9 cellular contexts compared by ENCODE assay signal in genomic region chr17:37844158-37844976, GRCh38.
DNase-seq lines count a peak whose midpoint lies in the region; ATAC-seq and TF ChIP-seq lines count a peak whose summit lies in the region.
"Had no signal": no experiment of that assay in that cellular context is flagged by ENCODE, and none has a peak within 500 bp of the region (broad histone marks: within the 10 kb centered on the region; RNA-seq: fewer than 3 reads in every experiment).

No MANE protein-coding gene starts in this region.

- no peaks in the 10 kb centered on the region for H3K79me2 ChIP-seq in parathyroid adenoma

- H3K9me3 Mint-ChIP-seq in activated T-cell treated with anti-CD3 and anti-CD28 coated beads, Interleukin-2, amount 50 U/mL, for 24 hours: no peaks in the 10 kb centered on the region

- peak overlapping the region; percentile 19 to 73 (median 52); a peak in 19 of 22 replicates for H3K9ac ChIP-seq in BLaER1 treated with 17β-estradiol and CSF1 and Interleukin-3, amounts not matched to agents 10 nM and 100 nM
- no peak overlapping the region for H3K9ac ChIP-seq in parathyroid adenoma

- 0 out of 22 replicates have a peak, but pooled peaks cover 0 to 8% (median 0%) of the 10 kb centered on the region in 11 experiments for H3K9me3 ChIP-seq in BLaER1 treated with 17β-estradiol and CSF1 and Interleukin-3, amounts not matched to agents 10 nM and 100 nM (replicated peaks in 1 of 11)
- H3K9me3 ChIP-seq in parathyroid adenoma (ENCODE audit: control insufficient read depth, low read length) (no peaks in the 10 kb centered on the region), aorta (ENCODE audit: control insufficient read depth, low read length) (no peaks in the 10 kb centered on the region)

- H3K27me3 Mint-ChIP-seq in activated T-cell treated with anti-CD3 and anti-CD28 coated beads, Interleukin-2, amount 50 U/mL, for 24 hours: peaks cover 26% of the 10 kb centered on the region
- H3K27me3 Mint-ChIP-seq: stimulated activated naive CD8-positive, alpha-beta T cell treated with anti-CD3 and anti-CD28 coated beads, Interleukin-15, Interleukin-2, amounts not matched to agents 100 ng/mL and 50 ng/mL, for 24 hours had no signal

- no peaks in the 10 kb centered on the region for H3K27me3 ChIP-seq in BLaER1 treated with 17β-estradiol and CSF1 and Interleukin-3, amounts not matched to agents 10 nM and 100 nM
- H3K27me3 ChIP-seq in parathyroid adenoma (ENCODE audit: control insufficient read depth, insufficient read depth, low read length) (no peaks in the 10 kb centered on the region), aorta (ENCODE audit: control insufficient read depth in 1 of 2, insufficient read depth in 2 of 2, low read length in 1 of 2) (no peaks in the 10 kb centered on the region)

- peaks cover 50 to 67% (median 64%) of the 10 kb centered on the region in 10 experiments for H3K4me1 ChIP-seq in BLaER1 treated with 17β-estradiol and CSF1 and Interleukin-3, amounts not matched to agents 10 nM and 100 nM
- H3K4me1 ChIP-seq in parathyroid adenoma: no peaks in the 10 kb centered on the region
- H3K4me1 ChIP-seq in aorta (ENCODE audit: control insufficient read depth in 1 of 2, insufficient read depth in 2 of 2, low read length in 2 of 2): no peaks in the 10 kb centered on the region

- H3K36me3 Mint-ChIP-seq in activated T-cell treated with anti-CD3 and anti-CD28 coated beads, Interleukin-2, amount 50 U/mL, for 24 hours (ENCODE audit: low read depth): no peaks in the 10 kb centered on the region

- TF ChIP-seq CTCF in parathyroid adenoma (IDR thresholded peaks at IDR 0.05): peak; percentile 52

- DNase-seq in NCI-H460 (ENCODE audit: extremely low read depth, low read depth) (peak; percentile 54), fibroblast of the conjunctiva (ENCODE audit: low read depth) (peak; percentile 8), aorta (peak; percentile 81 to 82)
- peak; percentile 71 for DNase-seq in activated T-cell treated with anti-CD3 and anti-CD28 coated beads, Interleukin-2, amount 50 U/mL, for 24 hours

- peak overlapping the region; percentile 44 to 84 (median 68); a peak in 21 of 22 replicates for H3K27ac ChIP-seq in BLaER1 treated with 17β-estradiol and CSF1 and Interleukin-3, amounts not matched to agents 10 nM and 100 nM
- no peak overlapping the region for H3K27ac ChIP-seq in parathyroid adenoma
- no peak overlapping the region for H3K27ac ChIP-seq in aorta (ENCODE audit: low read depth in 1 of 2, low read length in 2 of 2)

- H3K4me2 ChIP-seq in BLaER1 treated with 17β-estradiol and CSF1 and Interleukin-3, amounts not matched to agents 10 nM and 100 nM: peak overlapping the region; percentile 73 to 91 (median 80)
- no peak overlapping the region for H3K4me2 ChIP-seq in parathyroid adenoma (ENCODE audit: low read length)

- intact Hi-C loops in aorta (cut with DNase I): no loop called here

- no peak overlapping the region for H3K27ac Mint-ChIP-seq in activated T-cell treated with anti-CD3 and anti-CD28 coated beads, Interleukin-2, amount 50 U/mL, for 24 hours
- H3K27ac Mint-ChIP-seq: stimulated activated naive CD8-positive, alpha-beta T cell treated with anti-CD3 and anti-CD28 coated beads, Interleukin-15, Interleukin-2, amounts not matched to agents 100 ng/mL and 50 ng/mL, for 24 hours had no signal

- no peaks in the 10 kb centered on the region for H3K36me3 ChIP-seq in BLaER1 treated with 17β-estradiol and CSF1 and Interleukin-3, amounts not matched to agents 10 nM and 100 nM
- H3K36me3 ChIP-seq in parathyroid adenoma (ENCODE audit: control insufficient read depth, insufficient read depth, low read length) (no peaks in the 10 kb centered on the region), aorta (ENCODE audit: control insufficient read depth in 1 of 2, insufficient read depth in 2 of 2, low read length in 1 of 2) (no peaks in the 10 kb centered on the region)

- H3K4me3 Mint-ChIP-seq in activated T-cell treated with anti-CD3 and anti-CD28 coated beads, Interleukin-2, amount 50 U/mL, for 24 hours: no peak overlapping the region
- H3K4me3 Mint-ChIP-seq: stimulated activated naive CD8-positive, alpha-beta T cell treated with anti-CD3 and anti-CD28 coated beads, Interleukin-15, Interleukin-2, amounts not matched to agents 100 ng/mL and 50 ng/mL, for 24 hours had no signal

- peak overlapping the region in 9 of 10 experiments; percentile 2 to 49 (median 32); a peak in 12 of 20 replicates for H3K4me3 ChIP-seq in BLaER1 treated with 17β-estradiol and CSF1 and Interleukin-3, amounts not matched to agents 10 nM and 100 nM
- H3K4me3 ChIP-seq in parathyroid adenoma (ENCODE audit: low read depth, low read length) (no peak overlapping the region), aorta (ENCODE audit: low read length in 2 of 2) (no peak overlapping the region)

- no peaks in the 10 kb centered on the region for H4K20me1 ChIP-seq in BLaER1 treated with 17β-estradiol and CSF1 and Interleukin-3, amounts not matched to agents 10 nM and 100 nM

- 16 to 18% methylated on average over 29 of the region's 29 CpGs for WGBS in aorta, 2 donors

- peaks cover 27% of the 10 kb centered on the region for H3K4me1 Mint-ChIP-seq in activated T-cell treated with anti-CD3 and anti-CD28 coated beads, Interleukin-2, amount 50 U/mL, for 24 hours (ENCODE audit: low read depth)

- H2AFZ ChIP-seq in parathyroid adenoma: no peak overlapping the region

- ATAC-seq in GM21390 (IDR thresholded peaks at IDR 0.05; ENCODE audit: unreplicated experiment): peak; percentile 53
- peak; percentile 63 for ATAC-seq in aorta (ENCODE audit: low FRiP score)
- no peak for ATAC-seq in GM21447 (IDR thresholded peaks at IDR 0.05; ENCODE audit: unreplicated experiment)

Comparison
In these comparisons a context has a peak if more than half of its experiments do, and no peak if none do; other contexts are left out.
1. H3K27ac ChIP-seq: peak in BLaER1 treated with 17β-estradiol and CSF1 and Interleukin-3, amounts not matched to agents 10 nM and 100 nM (11 of 11); none in parathyroid adenoma (single experiment) and aorta (0 of 2).
2. H3K4me3 ChIP-seq: peak in BLaER1 treated with 17β-estradiol and CSF1 and Interleukin-3, amounts not matched to agents 10 nM and 100 nM (9 of 10); none in parathyroid adenoma (single experiment) and aorta (0 of 2).
3. DNase-seq: peak in every context shown above with its lines; median percentile 82 in aorta; 71 in activated T-cell treated with anti-CD3 and anti-CD28 coated beads, Interleukin-2, amount 50 U/mL, for 24 hours; 54 in NCI-H460; 8 in fibroblast of the conjunctiva.